In the genomic region with DNA sequence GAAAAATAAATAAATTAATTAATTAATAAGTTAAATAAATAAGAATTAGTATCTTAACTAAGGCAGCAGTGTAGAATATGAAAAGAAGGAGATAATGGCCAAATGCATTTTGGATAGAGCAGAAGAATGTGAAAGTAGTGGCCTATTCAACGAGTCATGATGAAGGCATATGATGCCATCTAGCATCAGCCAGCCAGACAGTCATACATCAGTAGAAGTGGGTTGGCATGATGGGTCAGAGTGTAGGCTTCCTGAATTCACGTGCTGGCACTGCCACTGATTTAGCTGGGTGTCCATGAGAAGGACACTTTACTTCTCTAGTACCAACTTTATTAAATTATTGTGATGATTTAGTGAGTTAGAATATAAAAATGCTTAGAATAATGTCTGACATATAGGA, we compare ENCODE assay signal across 1 cellular context.
TF ChIP-seq lines count a peak whose summit lies in the region.

No MANE protein-coding gene starts in this region.

TF ChIP-seq in endothelial cell of umbilical vein, 7 proteins besides CTCF, POLR2A, EP300 and RAD21 (continued from another document):
- TF ChIP-seq JUN (IDR thresholded peaks at IDR 0.05; ENCODE audit: borderline replicate concordance, insufficient read depth, insufficient read length, low read depth): no peak
- no peak for TF ChIP-seq POLR2AphosphoS5 (IDR thresholded peaks at IDR 0.05; ENCODE audit: insufficient read depth, low read depth, low read length)
TF ChIP-seq in endothelial cell of umbilical vein: peak in this region for 0.
